In genomic region chr9:111963995-111964394, GRCh38 we compare ENCODE assay signal across 26 cellular contexts.
"Had no signal": no experiment of that assay in that cellular context is flagged by ENCODE, and none has a peak within 500 bp of the region (broad histone marks: within the 10 kb centered on the region; RNA-seq: fewer than 3 reads in every experiment).

No MANE protein-coding gene starts in this region.

- H3K4me1 ChIP-seq: ascending aorta had no signal

- H3K4me2 ChIP-seq: PC-9 had no signal

- H3K9me3 ChIP-seq: ascending aorta had no signal

- H3K4me3 ChIP-seq: ascending aorta, cardiac muscle cell, PC-9, SK-N-MC had no signal

- H3K27me3 ChIP-seq: ascending aorta, cardiac muscle cell had no signal

- H3K36me3 ChIP-seq: ascending aorta, cardiac muscle cell had no signal

- H3K27ac ChIP-seq: ascending aorta, cardiac muscle cell, PC-9, SK-N-MC had no signal

- H2AFZ ChIP-seq: PC-9 had no signal

- ATAC-seq: activated naive CD4-positive, alpha-beta T cell treated with anti-CD3 and anti-CD28 coated beads, Interleukin-2, amount 50 U/mL, for 72 hours; activated naive CD8-positive, alpha-beta T cell treated with anti-CD3 and anti-CD28 coated beads, Interleukin-2, amount 50 U/mL, for 24 hours; activated T-cell treated with anti-CD3 and anti-CD28 coated beads, Interleukin-2, amount 50 U/mL, for 4 hours; Right ventricle myocardium inferior; T-cell had no signal

- DNase-seq: activated B cell treated with CpG ODN at 0.5 μM for 24 hours; activated CD4-positive, alpha-beta memory T cell treated with anti-CD3 and anti-CD28 coated beads for 36 hours; activated CD4-positive, alpha-beta T cell treated with anti-CD3 and anti-CD28 coated beads for 1 hour; activated CD4-positive, alpha-beta T cell treated with anti-CD3 and anti-CD28 coated beads, Interleukin-2, amount 10 ng/mL, durations not matched to agents 24 days and 14 days; activated CD8-positive, alpha-beta memory T cell treated with anti-CD3 and anti-CD28 coated beads for 24 hours; activated effector memory CD4-positive, alpha-beta T cell treated with anti-CD3 and anti-CD28 coated beads, Interleukin-2, amount 50 U/mL, for 16 hours; activated naive CD4-positive, alpha-beta T cell treated with Interleukin-2 at 50 U/mL for 16 hours; activated naive CD8-positive, alpha-beta T cell treated with anti-CD3 and anti-CD28 coated beads, Interleukin-2, amount 50 U/mL, for 24 hours; activated T-cell treated with anti-CD3 and anti-CD28 coated beads, Interleukin-2, amount 50 U/mL, for 4 hours; amniotic stem cell; Kasumi-1; NCI-H1105 treated with DMSO at 0.1 percent for 48 hours; NCI-H1436 treated with DMSO at 0.1 percent for 48 hours; NCI-H187; NCI-H2081; NCI-H446; NCI-H524; PC-9; T-cell; T-helper 2 cell; T1000 had no signal
